In genomic region chr15:101165905-101166471, GRCh38 we compare ENCODE assay signal across 19 cellular contexts.
DNase-seq lines count a peak whose midpoint lies in the region; ATAC-seq and TF ChIP-seq lines count a peak whose summit lies in the region.
"Had no signal": no experiment of that assay in that cellular context is flagged by ENCODE, and none has a peak within 500 bp of the region (broad histone marks: within the 10 kb centered on the region; RNA-seq: fewer than 3 reads in every experiment).

No MANE protein-coding gene starts in this region.

- intact Hi-C loops in left ventricle myocardium inferior (cut with micrococcal nuclease): no loop called here
- intact Hi-C loops in right cardiac atrium (cut with DNase I): no loop called here
- intact Hi-C loops in esophagus muscularis mucosa (cut with DNase I): no loop called here
- intact Hi-C loops in vagina (cut with DNase I): loop anchor here (5.0 kb wide), 1 partner anchor 44 kb away; no protein-coding TSS in a partner anchor

- TF ChIP-seq POLR2A in esophagus muscularis mucosa (IDR thresholded peaks at IDR 0.05; ENCODE audit: low read depth): no peak
- TF ChIP-seq POLR2A in vagina (IDR thresholded peaks at IDR 0.05): no peak

- H3K9ac ChIP-seq in skeletal muscle tissue (ENCODE audit: low read depth in 1 of 3, low read length in 3 of 3): no peak overlapping the region

- H3K27ac ChIP-seq in left ventricle myocardium inferior (replicated peaks): peak overlapping the region; percentile 94
- no peak overlapping the region for H3K27ac ChIP-seq in right cardiac atrium (ENCODE audit: low read length)
- H3K27ac ChIP-seq in esophagus muscularis mucosa (replicated peaks in 1 of 4): peak overlapping the region in 3 of 4 donors; percentile 73 to 80 (median 78)
- peak overlapping the region; percentile 80 for H3K27ac ChIP-seq in skeletal muscle tissue (ENCODE audit: low read depth, low read length)
- H3K27ac ChIP-seq in vagina: peak overlapping the region; percentile 82
- H3K27ac ChIP-seq: RWPE1, SJCRH30 had no signal

- ATAC-seq in right cardiac atrium: no peak
- no peak for ATAC-seq in GM21515 (IDR thresholded peaks at IDR 0.05; ENCODE audit: unreplicated experiment)
- ATAC-seq in HG02642 (IDR thresholded peaks at IDR 0.05; ENCODE audit: poor library complexity, unreplicated experiment): no peak

- TF ChIP-seq EP300 in esophagus muscularis mucosa (IDR thresholded peaks at IDR 0.05): no peak

- 91% methylated on average over 2 of the region's 2 CpGs for WGBS in right cardiac atrium
- 69% methylated on average over 2 of the region's 2 CpGs for WGBS in esophagus muscularis mucosa

- no peaks in the 10 kb centered on the region for H3K27me3 ChIP-seq in left ventricle myocardium inferior (ENCODE audit: low read depth)
- no peaks in the 10 kb centered on the region for H3K27me3 ChIP-seq in right cardiac atrium (ENCODE audit: control insufficient read depth, insufficient read depth)
- H3K27me3 ChIP-seq in esophagus muscularis mucosa: no peaks in the 10 kb centered on the region
- H3K27me3 ChIP-seq in skeletal muscle tissue (ENCODE audit: control insufficient read depth in 3 of 3, insufficient read depth in 3 of 3, low read length in 3 of 3): no peaks in the 10 kb centered on the region
- H3K27me3 ChIP-seq in vagina: no peaks in the 10 kb centered on the region
- H3K27me3 ChIP-seq: SJCRH30 had no signal

- H3K36me3 ChIP-seq in left ventricle myocardium inferior: peaks cover 18% of the 10 kb centered on the region
- H3K36me3 ChIP-seq in esophagus muscularis mucosa: no peaks in the 10 kb centered on the region
- H3K36me3 ChIP-seq in skeletal muscle tissue (ENCODE audit: control insufficient read depth in 3 of 3, insufficient read depth in 3 of 3, low read length in 3 of 3): no peaks in the 10 kb centered on the region
- H3K36me3 ChIP-seq in vagina: peaks cover 0 to 6% of the 10 kb centered on the region in 2 donors
- H3K36me3 ChIP-seq: SJCRH30 had no signal

- no peak overlapping the region for H3K4me3 ChIP-seq in left ventricle myocardium inferior
- H3K4me3 ChIP-seq in right cardiac atrium (ENCODE audit: low read length): no peak overlapping the region
- no peak overlapping the region for H3K4me3 ChIP-seq in esophagus muscularis mucosa
- no peak overlapping the region for H3K4me3 ChIP-seq in skeletal muscle tissue (ENCODE audit: low read length in 3 of 3)
- no peak overlapping the region for H3K4me3 ChIP-seq in vagina
- H3K4me3 ChIP-seq: SJCRH30 had no signal

- DNase-seq in left ventricle myocardium inferior: no peak
- no peak for DNase-seq in right cardiac atrium
- no peak for DNase-seq in esophagus muscularis mucosa (ENCODE audit: extremely low spot score)
- no peak for DNase-seq in vagina (ENCODE audit: extremely low spot score in 2 of 2)
- DNase-seq in NCI-H1694 (lab: John Stamatoyannopoulos, UW): no peak
- DNase-seq: 8988T; C1 segment of cervical spinal cord; GF-D8; H9; NCI-H1105 treated with DMSO at 0.1 percent for 48 hours; NCI-H187 treated with DMSO at 0.1 percent for 48 hours; NCI-H446; NCI-H69; NK-92 treated with Interleukin-12 subunit alpha and Interleukin-12 subunit beta, amount 100 ng/mL, for 24 hours; SJCRH30 had no signal

- TF ChIP-seq CTCF in left ventricle myocardium inferior (IDR thresholded peaks at IDR 0.05; ENCODE audit: borderline replicate concordance) (no peak), esophagus muscularis mucosa (IDR thresholded peaks at IDR 0.05) (no peak), vagina (IDR thresholded peaks at IDR 0.05) (no peak)

- H3K4me1 ChIP-seq in left ventricle myocardium inferior (peaks cover 63% of the 10 kb centered on the region), right cardiac atrium (ENCODE audit: control insufficient read depth, insufficient read depth, low read length) (peaks cover 13% of the 10 kb centered on the region), esophagus muscularis mucosa (peaks cover 15 to 44% (median 33%) of the 10 kb centered on the region in 4 donors), skeletal muscle tissue (ENCODE audit: control insufficient read depth in 3 of 3, insufficient read depth in 3 of 3, low read length in 3 of 3) (peaks cover 24 to 37% (median 32%) of the 10 kb centered on the region in 3 donors), vagina (peaks cover 57% of the 10 kb centered on the region)
- H3K4me1 ChIP-seq: SJCRH30 had no signal

- H3K9me3 ChIP-seq in left ventricle myocardium inferior (replicated peaks): peaks cover 31% of the 10 kb centered on the region
- no peaks in the 10 kb centered on the region for H3K9me3 ChIP-seq in right cardiac atrium (ENCODE audit: control insufficient read depth, low read length)
- H3K9me3 ChIP-seq in esophagus muscularis mucosa: peaks cover 0 to 20% (median 17%) of the 10 kb centered on the region in 4 donors
- peaks cover 4 to 6% (median 4%) of the 10 kb centered on the region in 3 donors for H3K9me3 ChIP-seq in skeletal muscle tissue (ENCODE audit: control insufficient read depth in 3 of 3, low read length in 3 of 3)
- H3K9me3 ChIP-seq in vagina: peaks cover 10% of the 10 kb centered on the region
